19 cellular contexts compared by ENCODE assay signal in genomic region chr17:81073967-81074366, GRCh38. TPM values are rescaled to one million over a fixed set of nuclear protein-coding genes. Genes with fewer than 3 reads are reported as not detected.
DNase-seq lines count a peak whose midpoint lies in the region; ATAC-seq, FAIRE-seq and TF ChIP-seq lines count a peak whose summit lies in the region.
"Had no signal": no experiment of that assay in that cellular context is flagged by ENCODE, and none has a peak within 500 bp of the region (broad histone marks: within the 10 kb centered on the region; RNA-seq: fewer than 3 reads in every experiment).

No MANE protein-coding gene starts in this region.

- POLR2A ChIA-PET in RWPE1 (lab: Yijun Ruan, JAX; ENCODE audit: low non-redundant PET): no interaction called here
- POLR2A ChIA-PET in H1 (lab: Charles Lee; ENCODE audit: partially characterized antibody): no interaction called here

- H3K79me1 ChIP-seq in H9 (ENCODE audit: insufficient read depth, low read depth, low read length, poor library complexity, severe bottlenecking) (no peaks in the 10 kb centered on the region), H1 (ENCODE audit: low read depth, low read length) (0 out of 2 replicates have a peak, but pooled peaks cover 8% of the 10 kb centered on the region), trophoblast cell (ENCODE audit: low read length) (no peaks in the 10 kb centered on the region)

- TF ChIP-seq RAD21 in H1 (IDR thresholded peaks at IDR 0.05 in 1 of 2, conservative IDR thresholded peaks at IDR 0.05 in 1 of 2; ENCODE audit: low read depth in 2 of 2, low read length in 2 of 2): no peak

- H4K20me1 ChIP-seq in H9 (ENCODE audit: control insufficient read depth, insufficient read depth, insufficient read length) (peaks cover 5% of the 10 kb centered on the region), H1 (replicated peaks in 1 of 2; ENCODE audit: control insufficient read depth in 1 of 2, insufficient read depth in 2 of 2, low read length in 2 of 2) (peaks cover 0 to 8% of the 10 kb centered on the region in 2 experiments)

- H3K9me3 ChIP-seq in H9 (ENCODE audit: control insufficient read depth, low read depth, low read length) (no peaks in the 10 kb centered on the region), H1 (ENCODE audit: insufficient read depth in 2 of 2, low read depth in 1 of 2, low read length in 1 of 2) (no peaks in the 10 kb centered on the region), trophoblast cell (ENCODE audit: insufficient read depth, low read depth, low read length) (peaks cover 5% of the 10 kb centered on the region)

- H3K36me3 ChIP-seq in H1 (ENCODE audit: control insufficient read depth in 2 of 4, insufficient read depth in 4 of 4, low read length in 3 of 4) (no peaks in the 10 kb centered on the region; a peak in 1 of 8 replicates), trophoblast cell (ENCODE audit: control insufficient read depth in 1 of 2, insufficient read depth in 2 of 2, low read length in 2 of 2) (peaks cover 19 to 20% of the 10 kb centered on the region in 2 experiments)

- intact Hi-C loops in left cardiac atrium (cut with DNase I): no loop called here

- no peak for TF ChIP-seq EP300 in H1 (IDR thresholded peaks at IDR 0.05; ENCODE audit: borderline replicate concordance in 1 of 2, low read depth in 2 of 2, low read length in 2 of 2)

- FAIRE-seq in H1 (lab: Jason Lieb, UNC): no peak
- FAIRE-seq: D721Med had no signal

- no peak overlapping the region for H4K12ac ChIP-seq in trophoblast cell (ENCODE audit: low read depth, low read length)

- H3K23ac ChIP-seq in H9 (ENCODE audit: insufficient read length, low read depth, low read length): peak overlapping the region; percentile 6
- H3K23ac ChIP-seq in H1 (ENCODE audit: insufficient read length): no peak overlapping the region
- H3K23ac ChIP-seq in trophoblast cell (ENCODE audit: low read length): no peak overlapping the region

- H4K5ac ChIP-seq in H9 (ENCODE audit: insufficient read length, low read depth, low read length) (peak overlapping the region; percentile 25), H1 (ENCODE audit: insufficient read length, low read depth, low read length) (no peak overlapping the region)

- no peak overlapping the region for H2AK5ac ChIP-seq in H9 (ENCODE audit: insufficient read length, low read length)
- peak overlapping the region; percentile 20; the same call in 1 of the 2 replicates for H2AK5ac ChIP-seq in H1 (ENCODE audit: low read depth, low read length)
- no peak overlapping the region for H2AK5ac ChIP-seq in trophoblast cell (ENCODE audit: low read length)

- peak overlapping the region in 1 of 3 experiments; percentile 23; a peak in 1 of 7 replicates for H3K27ac Mint-ChIP-seq in H9
- H3K27ac Mint-ChIP-seq: B cell; CD8-positive, alpha-beta T cell had no signal

- CTCF ChIA-PET in RWPE1 (lab: Yijun Ruan, JAX) (no interaction called here), H1 (lab: Charles Lee; ENCODE audit: partially characterized antibody) (interaction anchor here (0.7 kb wide), 1 partner anchor 29 kb away, joined by 3 read pairs; no protein-coding TSS in a partner anchor)

- H3K4me1 ChIP-seq in H9 (ENCODE audit: insufficient read depth, low read length): no peaks in the 10 kb centered on the region
- peaks cover 0 to 10% (median 3%) of the 10 kb centered on the region in 4 experiments; a peak in 3 of 7 replicates for H3K4me1 ChIP-seq in H1 (replicated peaks in 1 of 4; ENCODE audit: control insufficient read depth in 3 of 4, insufficient read depth in 4 of 4, low read length in 3 of 4)
- peaks cover 9 to 10% of the 10 kb centered on the region in 2 experiments for H3K4me1 ChIP-seq in trophoblast cell (ENCODE audit: control insufficient read depth in 1 of 2, insufficient read depth in 2 of 2, low read length in 2 of 2)

- H3K56ac ChIP-seq in H9 (ENCODE audit: insufficient read length, low read depth, low read length) (no peak overlapping the region), H1 (replicated peaks; ENCODE audit: insufficient read length, low read depth, low read length) (no peak overlapping the region)

- H3K27me3 Mint-ChIP-seq in H9 (ENCODE audit: low read depth): no peaks in the 10 kb centered on the region
- H3K27me3 Mint-ChIP-seq: B cell had no signal

- H3K4me3 Mint-ChIP-seq in H9: no peak overlapping the region
- H3K4me3 Mint-ChIP-seq: B cell; CD8-positive, alpha-beta T cell had no signal

- H2AFZ ChIP-seq in H9 (ENCODE audit: low read length): no peak overlapping the region
- no peak overlapping the region for H2AFZ ChIP-seq in H1 (ENCODE audit: low read length)
- no peak overlapping the region for H2AFZ ChIP-seq in trophoblast cell (ENCODE audit: insufficient read depth, low read length, poor library complexity)
- H2AFZ ChIP-seq: GM23248 had no signal

- no peak overlapping the region for H3K4ac ChIP-seq in H9 (ENCODE audit: low read depth, low read length)
- H3K4ac ChIP-seq in H1 (replicated peaks; ENCODE audit: insufficient read length, low read depth, low read length): no peak overlapping the region
- no peak overlapping the region for H3K4ac ChIP-seq in trophoblast cell (ENCODE audit: low read depth, low read length)

- H3K9ac ChIP-seq in H9 (ENCODE audit: extremely low read depth, insufficient read length, low read length): no peak overlapping the region
- no peak overlapping the region for H3K9ac ChIP-seq in H1 (replicated peaks in 1 of 4; ENCODE audit: extremely low read depth in 1 of 4, low read depth in 3 of 4, low read length in 3 of 4)
- H3K9ac ChIP-seq in trophoblast cell (ENCODE audit: low read length): no peak overlapping the region
- H3K9ac ChIP-seq: GM23248 had no signal

- H3K4me1 Mint-ChIP-seq in H9: peaks cover 10 to 22% of the 10 kb centered on the region in 2 experiments
- H3K4me1 Mint-ChIP-seq: B cell had no signal

- H3K9me3 Mint-ChIP-seq in H9: no peaks in the 10 kb centered on the region
- H3K9me3 Mint-ChIP-seq: CD8-positive, alpha-beta T cell had no signal

- WGBS in H9 (ENCODE audit: extremely low coverage, insufficient read length, low lambda C conversion rate): no CpG with 5 or more reads among the region's 12 CpGs
- WGBS in H1 (ENCODE audit: extremely low coverage in 1 of 2, insufficient coverage in 1 of 2, insufficient read length in 1 of 2, insufficient replicate concordance in 2 of 2, low coverage in 1 of 2, low lambda C conversion rate in 2 of 2, missing lambda C conversion rate in 1 of 2), 2 experiments: 82% methylated on average over 12 of the region's 12 CpGs; no CpG with 5 or more reads in 1 of the 2 experiments
- WGBS in trophoblast cell (ENCODE audit: extremely low coverage, insufficient coverage, insufficient read length): no CpG with 5 or more reads among the region's 12 CpGs

- H4K8ac ChIP-seq in H9 (replicated peaks; ENCODE audit: insufficient read length, low read depth, low read length) (peak overlapping the region; percentile 11), H1 (ENCODE audit: extremely low read depth, insufficient read depth, low read length) (no peak overlapping the region), trophoblast cell (ENCODE audit: low read depth, low read length) (no peak overlapping the region)

- H3K18ac ChIP-seq in H9 (ENCODE audit: insufficient read length, low read depth, low read length) (no peak overlapping the region), H1 (ENCODE audit: extremely low read depth, low read length) (no peak overlapping the region), trophoblast cell (ENCODE audit: low read length) (no peak overlapping the region)

- H3K4me3 ChIP-seq in H1 (ENCODE audit: extremely low read depth in 1 of 4, insufficient read depth in 2 of 4, low read depth in 3 of 4, low read length in 4 of 4) (no peak overlapping the region), trophoblast cell (ENCODE audit: low read depth, low read length) (peak overlapping the region; percentile 52)
- H3K4me3 ChIP-seq: GM23248 had no signal

- H3K23me2 ChIP-seq in H9 (ENCODE audit: insufficient read length, low read depth, low read length, poor library complexity, severe bottlenecking): no peaks in the 10 kb centered on the region
- no peaks in the 10 kb centered on the region for H3K23me2 ChIP-seq in H1 (ENCODE audit: low read depth, low read length)

- no peaks in the 10 kb centered on the region for H3K27me3 ChIP-seq in H9 (ENCODE audit: insufficient read depth, low read length)
- H3K27me3 ChIP-seq in H1 (replicated peaks in 1 of 4; ENCODE audit: control insufficient read depth in 3 of 4, extremely low read depth in 1 of 4, insufficient read depth in 3 of 4, low read length in 3 of 4): no peaks in the 10 kb centered on the region
- no peaks in the 10 kb centered on the region for H3K27me3 ChIP-seq in trophoblast cell (ENCODE audit: insufficient read depth, low read length)

- H2BK120ac ChIP-seq in H9 (ENCODE audit: low read depth, low read length, poor library complexity, severe bottlenecking) (no peak overlapping the region), H1 (replicated peaks; ENCODE audit: low read depth, low read length) (no peak overlapping the region), trophoblast cell (ENCODE audit: insufficient read depth, low read length, poor library complexity) (no peak overlapping the region)

- H4K91ac ChIP-seq in H9 (ENCODE audit: insufficient read length, low read depth, low read length): no peak overlapping the region
- peak overlapping the region; percentile 58 for H4K91ac ChIP-seq in H1 (replicated peaks; ENCODE audit: insufficient read length, low read length)
- H4K91ac ChIP-seq in trophoblast cell (ENCODE audit: low read depth, low read length): no peak overlapping the region

- no peak overlapping the region for H2BK12ac ChIP-seq in H9 (ENCODE audit: insufficient read length, low read depth, low read length)
- no peak overlapping the region for H2BK12ac ChIP-seq in H1 (ENCODE audit: low read depth, low read length)
- H2BK12ac ChIP-seq in trophoblast cell (ENCODE audit: low read length): no peak overlapping the region

- ATAC-seq in GM19351 (IDR thresholded peaks at IDR 0.05; ENCODE audit: unreplicated experiment) (no peak), left cardiac atrium (no peak)
- ATAC-seq: CD8-positive, alpha-beta T cell had no signal

- no peak overlapping the region for H3K4me2 ChIP-seq in H9 (ENCODE audit: insufficient read depth, insufficient read length, low read length)
- no peak overlapping the region for H3K4me2 ChIP-seq in H1 (ENCODE audit: insufficient read depth in 1 of 2, low read depth in 2 of 2, low read length in 2 of 2)
- no peak overlapping the region for H3K4me2 ChIP-seq in trophoblast cell (ENCODE audit: low read length)

- no peak overlapping the region for H2BK5ac ChIP-seq in H9 (ENCODE audit: insufficient read length, low read length)
- peak overlapping the region; percentile 28; the same call in 1 of the 2 replicates for H2BK5ac ChIP-seq in H1 (ENCODE audit: low read depth, low read length)
- no peak overlapping the region for H2BK5ac ChIP-seq in trophoblast cell (ENCODE audit: low read depth, low read length, poor library complexity)

- H3K14ac ChIP-seq in H9 (ENCODE audit: insufficient read depth, low read length): no peak overlapping the region
- no peak overlapping the region for H3K14ac ChIP-seq in H1 (ENCODE audit: insufficient read length)
- H3K14ac ChIP-seq in trophoblast cell (ENCODE audit: low read length): no peak overlapping the region

- H3K79me2 ChIP-seq in H9 (ENCODE audit: insufficient read depth, low read length): no peaks in the 10 kb centered on the region
- H3K79me2 ChIP-seq in H1 (ENCODE audit: control insufficient read depth in 1 of 2, insufficient read depth in 2 of 2, low read length in 2 of 2): no peaks in the 10 kb centered on the region
- H3K79me2 ChIP-seq in trophoblast cell (ENCODE audit: control insufficient read depth, insufficient read depth, low read length, poor library complexity): no peaks in the 10 kb centered on the region

- H3T11ph ChIP-seq in H9 (ENCODE audit: low read length): no peak overlapping the region

- H3K27ac ChIP-seq in H9 (ENCODE audit: insufficient read length, low read depth, low read length) (no peak overlapping the region), RWPE1 (peak overlapping the region; percentile 99), H1 (ENCODE audit: low read depth, low read length) (no peak overlapping the region), trophoblast cell (ENCODE audit: low read depth, low read length) (no peak overlapping the region)
- H3K27ac ChIP-seq: GM23248 had no signal

- no peak overlapping the region for H2BK15ac ChIP-seq in H9 (ENCODE audit: low read depth, low read length)
- no peak overlapping the region for H2BK15ac ChIP-seq in H1 (ENCODE audit: low read length)

- H3K36me3 Mint-ChIP-seq in H9 (ENCODE audit: insufficient read depth in 1 of 3, low read depth in 3 of 3): no peaks in the 10 kb centered on the region; a peak in 2 of 7 replicates
- H3K36me3 Mint-ChIP-seq: CD8-positive, alpha-beta T cell had no signal

- TF ChIP-seq POLR2A in H1 (IDR thresholded peaks at IDR 0.05; ENCODE audit: control extremely low read depth in 1 of 2, low read depth in 2 of 2, low read length in 2 of 2): no peak

- H2BK20ac ChIP-seq in H9 (ENCODE audit: low read depth, low read length, poor library complexity, severe bottlenecking) (no peak overlapping the region), H1 (ENCODE audit: low read length) (no peak overlapping the region)

- no peak for DNase-seq in H9
- no peak for DNase-seq in RWPE1 (ENCODE audit: low spot score)
- no peak for DNase-seq in H1 (ENCODE audit: low read depth in 1 of 2, low spot score in 2 of 2)
- DNase-seq in trophoblast cell: no peak
- no peak for DNase-seq in DMS 273 treated with DMSO at 0.1 percent for 48 hours (lab: John Stamatoyannopoulos, UW)
- DNase-seq in NCI-H128 (lab: John Stamatoyannopoulos, UW; ENCODE audit: unreplicated experiment): no peak
- DNase-seq in left cardiac atrium: no peak
- DNase-seq: ACHN; CD8-positive, alpha-beta T cell; DND-41; GM23248; KBM-7; NCI-H1105; NCI-H187 treated with DMSO at 0.1 percent for 48 hours; NCI-H2171 treated with DMSO at 0.1 percent for 48 hours; NCI-H510A had no signal

- TF ChIP-seq CTCF in H9 (conservative IDR thresholded peaks at IDR 0.05) (no peak), RWPE1 (conservative IDR thresholded peaks at IDR 0.05; ENCODE audit: low read depth) (no peak), H1 (IDR thresholded peaks at IDR 0.05; ENCODE audit: control extremely low read depth in 1 of 3, insufficient read depth in 1 of 3, low read depth in 1 of 3, low read length in 3 of 3) (no peak)

RNA-seq across cellular contexts. Expression of gene BAIAP2, which starts 39.0 kb away (rescaled TPM):
- 26.7 and 27.8 TPM in 2 replicates for total RNA-seq in H9 (2021)
- 18.4 and 22.8 TPM in 2 replicates for total RNA-seq in H1 (2021; fragmentation: NEBNext Ultra II Directional; extraction: Animal tissue kit (Norgen Biotek cat#: 25700))
- 10.0 and 19.8 TPM in 2 replicates for polyA plus RNA-seq in H1 (2011; rRNA removed)
- 8.2 TPM for polyA plus RNA-seq in H1 (2011; cell fraction: cytosol; rRNA removed)
- 25.9 TPM for polyA plus RNA-seq in H1 (2011; cell fraction: nucleus; rRNA removed)
- 12.1 to 15.1 TPM (median 14.9 TPM) in 4 replicates for polyA plus RNA-seq in H1 (2012, experiment 1 of 2)
- polyA plus RNA-seq in H1 (2012, experiment 2 of 2): 15.4 TPM
- 12.5 TPM for polyA plus RNA-seq in H1 (2013, experiment 1 of 2)
- 11.0 TPM for polyA plus RNA-seq in H1 (2013, experiment 2 of 2)
- 9.6 and 11.6 TPM in 2 replicates for polyA minus RNA-seq in H1 (2011; rRNA and poly(A)+ RNA removed)
- polyA minus RNA-seq in H1 (2011; cell fraction: cytosol; rRNA and poly(A)+ RNA removed): 15.8 TPM
- 25.5 TPM for polyA minus RNA-seq in H1 (2011; cell fraction: nucleus; rRNA and poly(A)+ RNA removed)
- polyA plus RNA-seq in trophoblast cell (2013): 81.6 and 88.1 TPM in 2 replicates
- total RNA-seq in left cardiac atrium: 10 to 100 TPM; 32.8 to 38.0 TPM
